Comparison of ENCODE assay signal across 8 cellular contexts in genomic region chr14:80211143-80212024, GRCh38. TPM values are rescaled to one million over a fixed set of nuclear protein-coding genes. Genes with fewer than 3 reads are reported as not detected.
DNase-seq lines count a peak whose midpoint lies in the region; ATAC-seq, FAIRE-seq and TF ChIP-seq lines count a peak whose summit lies in the region.

DIO2 (minus strand) TSS chr14:80211504; CDS start chr14:80211472, 32 bp downstream.

- intact Hi-C loops in right cardiac atrium (cut with DNase I) = no loop called here

- no peaks in the 10 kb centered on the region for H3K27me3 ChIP-seq in right cardiac atrium (ENCODE audit: control insufficient read depth, insufficient read depth)
- H3K27me3 ChIP-seq in skeletal muscle satellite cell (ENCODE audit: control insufficient read depth, insufficient read depth, low read length) = peaks cover 4% of the 10 kb centered on the region

- in situ Hi-C loops in G401 (cut with HindIII; ENCODE audit: low sequenced_read_pairs) = no loop called here

- no peaks in the 10 kb centered on the region for H3K9me3 ChIP-seq in right cardiac atrium (ENCODE audit: control insufficient read depth, low read length)
- no peaks in the 10 kb centered on the region for H3K9me3 ChIP-seq in skeletal muscle satellite cell (replicated peaks; ENCODE audit: low read length)

- TF ChIP-seq POLR2A in GM12892 (IDR thresholded peaks at IDR 0.05; ENCODE audit: low read depth, low read length) = no peak

- H3K4me3 ChIP-seq in right cardiac atrium (ENCODE audit: low read length) (peak within 1 kb of the TSS; percentile 29), skeletal muscle satellite cell (ENCODE audit: low read length) (peak within 1 kb of the TSS; percentile 66)

- no peaks in the 10 kb centered on the region for H3K4me1 ChIP-seq in right cardiac atrium (ENCODE audit: control insufficient read depth, insufficient read depth, low read length)
- H3K4me1 ChIP-seq in skeletal muscle satellite cell (ENCODE audit: control insufficient read depth, insufficient read depth, low read length) = peaks cover 17% of the 10 kb centered on the region

- FAIRE-seq in GM12892 (lab: Jason Lieb, UNC) = no peak

- H3K4me2 ChIP-seq in skeletal muscle satellite cell (ENCODE audit: low read length) = peak within 1 kb of the TSS; percentile 93

- H3K27ac ChIP-seq in right cardiac atrium (ENCODE audit: low read length) = no peak within 1 kb of the TSS

- DNase-seq in G401 (ENCODE audit: low spot score) (peak; percentile 18), amniotic epithelial cell (ENCODE audit: low read depth) (peak; percentile 65), right cardiac atrium (peak; percentile 38 to 73 (median 50)), DMS153 (lab: John Stamatoyannopoulos, UW) (no peak), GM12892 (ENCODE audit: insufficient read length) (no peak)
- DNase-seq in stimulated activated naive CD4-positive, alpha-beta T cell treated with Interleukin-2 at 50 U/mL for 16 hours (lab: John Stamatoyannopoulos, UW) = no peak

- no peaks in the 10 kb centered on the region for H3K36me3 ChIP-seq in skeletal muscle satellite cell (ENCODE audit: insufficient read depth, low read length)

- H3K9ac ChIP-seq in skeletal muscle satellite cell (ENCODE audit: low read depth, low read length) = peak within 1 kb of the TSS; percentile 66

- WGBS in right cardiac atrium = 30% methylated on average over 17 of the region's 17 CpGs

- ATAC-seq in right cardiac atrium (peak; percentile 77 to 85), HG02884 (IDR thresholded peaks at IDR 0.05; ENCODE audit: unreplicated experiment) (no peak)

RNA-seq across cellular contexts. Expression of gene DIO2, which starts in this region (rescaled TPM):
- not detected in 2 replicates for total RNA-seq in G401 (2014; rRNA removed; shearing (Covaris generic))
- total RNA-seq in right cardiac atrium = 1 to 10 TPM in 3 of 4 donors, under 1 TPM in 1; 0.59 to 1.6 (median 1.1) TPM
- polyA plus RNA-seq in right cardiac atrium = 0.48 TPM
- under 0.01 TPM in 2 replicates for total RNA-seq in skeletal muscle satellite cell (2012; rRNA removed)
- not detected for polyA plus RNA-seq in GM12892 (2012; ENCODE audit: missing spikeins)

Comparison
In these comparisons a context has a peak if more than half of its experiments do, and no peak if none do; other contexts are left out.
1. Peak in DNase-seq in G401; RNA of the gene not detected or under 1 TPM.
2. DNase-seq: peak in amniotic epithelial cell (single experiment) and right cardiac atrium (3 of 3); none in stimulated activated naive CD4-positive, alpha-beta T cell treated with Interleukin-2 at 50 U/mL for 16 hours (single experiment), DMS153 (single experiment) and GM12892 (single experiment).